ENCODE assay signal across 8 cellular contexts in genomic region chr7:92244803-92245486, GRCh38. TPM values are rescaled to one million over a fixed set of nuclear protein-coding genes. Genes with fewer than 3 reads are reported as not detected.
DNase-seq lines count a peak whose midpoint lies in the region; ATAC-seq and TF ChIP-seq lines count a peak whose summit lies in the region.

No MANE protein-coding gene starts in this region.

- TF ChIP-seq POLR2A in GM18505 (IDR thresholded peaks at IDR 0.05; ENCODE audit: borderline replicate concordance, extremely low read depth, insufficient read depth, insufficient read length) = no peak

- H3K27ac Mint-ChIP-seq in activated naive CD8-positive, alpha-beta T cell treated with anti-CD3 and anti-CD28 coated beads, Interleukin-2, amount 10 ng/mL, durations not matched to agents 7 days and 5 days = peak overlapping the region; percentile 97

- in situ Hi-C loops in ACHN (cut with HindIII; ENCODE audit: low pct_ligation_motif_present, low pct_unique_long_range_greater_than_20kb, low sequenced_read_pairs) = no loop called here

- peak; percentile 59 for DNase-seq in ACHN
- peak; percentile 23 for DNase-seq in KG1 (lab: John Stamatoyannopoulos, UW)
- DNase-seq in activated naive CD8-positive, alpha-beta T cell treated with anti-CD3 and anti-CD28 coated beads, Interleukin-2, amount 10 ng/mL, durations not matched to agents 7 days and 5 days = no peak
- DNase-seq in hepatic stellate cell (ENCODE audit: low spot score) = peak; percentile 31
- DNase-seq in GOT3 (lab: John Stamatoyannopoulos, UW) = no peak

- H3K4me2 ChIP-seq in skeletal muscle satellite cell (ENCODE audit: low read length) = peak overlapping the region; percentile 96

- POLR2A ChIA-PET in activated naive CD8-positive, alpha-beta T cell treated with anti-CD3 and anti-CD28 coated beads, Interleukin-2, amount 10 ng/mL, durations not matched to agents 7 days and 5 days (lab: Charles Lee) = interaction anchor here (0.8 to 3.1 kb wide), 8 partner anchors 16 to 902 kb away, joined by 3 to 29 read pairs (median 4); partner anchors contain the start of genes CYP51A1, GATAD1, PEX1 and RBM48

- H3K4me1 Mint-ChIP-seq in activated naive CD8-positive, alpha-beta T cell treated with anti-CD3 and anti-CD28 coated beads, Interleukin-2, amount 10 ng/mL, durations not matched to agents 7 days and 5 days = peaks cover 23% of the 10 kb centered on the region

- H3K9me3 ChIP-seq in skeletal muscle satellite cell (replicated peaks; ENCODE audit: low read length) = no peaks in the 10 kb centered on the region

- no peaks in the 10 kb centered on the region for H3K9me3 Mint-ChIP-seq in activated naive CD8-positive, alpha-beta T cell treated with anti-CD3 and anti-CD28 coated beads, Interleukin-2, amount 10 ng/mL, durations not matched to agents 7 days and 5 days

- no peaks in the 10 kb centered on the region for H3K27me3 ChIP-seq in skeletal muscle satellite cell (ENCODE audit: control insufficient read depth, insufficient read depth, low read length)

- H3K4me3 Mint-ChIP-seq in activated naive CD8-positive, alpha-beta T cell treated with anti-CD3 and anti-CD28 coated beads, Interleukin-2, amount 10 ng/mL, durations not matched to agents 7 days and 5 days = peak overlapping the region; percentile 99

- ATAC-seq in GM18505 (IDR thresholded peaks at IDR 0.05; ENCODE audit: unreplicated experiment) (peak; percentile 1), GM21381 (IDR thresholded peaks at IDR 0.05; ENCODE audit: unreplicated experiment) (no peak)
- no peak for ATAC-seq in activated naive CD8-positive, alpha-beta T cell treated with anti-CD3 and anti-CD28 coated beads, Interleukin-2, amount 10 ng/mL, durations not matched to agents 7 days and 5 days (ENCODE audit: low read depth)

- H3K4me1 ChIP-seq in skeletal muscle satellite cell (ENCODE audit: control insufficient read depth, insufficient read depth, low read length) = peaks cover 23% of the 10 kb centered on the region

- H3K36me3 ChIP-seq in skeletal muscle satellite cell (ENCODE audit: insufficient read depth, low read length) = peaks cover 5% of the 10 kb centered on the region

- H3K4me3 ChIP-seq in skeletal muscle satellite cell (ENCODE audit: low read length) = peak overlapping the region; percentile 81

- H3K36me3 Mint-ChIP-seq in activated naive CD8-positive, alpha-beta T cell treated with anti-CD3 and anti-CD28 coated beads, Interleukin-2, amount 10 ng/mL, durations not matched to agents 7 days and 5 days = peaks cover 4% of the 10 kb centered on the region

- H3K27me3 Mint-ChIP-seq in activated naive CD8-positive, alpha-beta T cell treated with anti-CD3 and anti-CD28 coated beads, Interleukin-2, amount 10 ng/mL, durations not matched to agents 7 days and 5 days = no peaks in the 10 kb centered on the region

- H3K9ac ChIP-seq in skeletal muscle satellite cell (ENCODE audit: low read depth, low read length) = peak overlapping the region; percentile 90

RNA-seq across cellular contexts. Expression of gene KRIT1, which starts 0.8 kb away (rescaled TPM):
- total RNA-seq in activated naive CD8-positive, alpha-beta T cell treated with anti-CD3 and anti-CD28 coated beads, Interleukin-2, amount 10 ng/mL, durations not matched to agents 7 days and 5 days = 10 to 100 TPM; 46.4 to 54.2 TPM
- total RNA-seq in skeletal muscle satellite cell (2012; rRNA removed) = 28.0 and 36.8 TPM in 2 replicates

RNA-seq across cellular contexts. Expression of gene ANKIB1, which starts 0.8 kb away (rescaled TPM):
- 10 to 100 TPM; 75.5 to 77.6 TPM for total RNA-seq in activated naive CD8-positive, alpha-beta T cell treated with anti-CD3 and anti-CD28 coated beads, Interleukin-2, amount 10 ng/mL, durations not matched to agents 7 days and 5 days
- 31.5 and 34.0 TPM in 2 replicates for total RNA-seq in skeletal muscle satellite cell (2012; rRNA removed)

Comparison
In these comparisons a context has a peak if more than half of its experiments do, and no peak if none do; other contexts are left out.
1. DNase-seq: peak in ACHN (single experiment), KG1 (single experiment) and hepatic stellate cell (single experiment); none in activated naive CD8-positive, alpha-beta T cell treated with anti-CD3 and anti-CD28 coated beads, Interleukin-2, amount 10 ng/mL, durations not matched to agents 7 days and 5 days (single experiment) and GOT3 (single experiment).